8 cellular contexts compared by ENCODE assay signal in the genomic region with DNA sequence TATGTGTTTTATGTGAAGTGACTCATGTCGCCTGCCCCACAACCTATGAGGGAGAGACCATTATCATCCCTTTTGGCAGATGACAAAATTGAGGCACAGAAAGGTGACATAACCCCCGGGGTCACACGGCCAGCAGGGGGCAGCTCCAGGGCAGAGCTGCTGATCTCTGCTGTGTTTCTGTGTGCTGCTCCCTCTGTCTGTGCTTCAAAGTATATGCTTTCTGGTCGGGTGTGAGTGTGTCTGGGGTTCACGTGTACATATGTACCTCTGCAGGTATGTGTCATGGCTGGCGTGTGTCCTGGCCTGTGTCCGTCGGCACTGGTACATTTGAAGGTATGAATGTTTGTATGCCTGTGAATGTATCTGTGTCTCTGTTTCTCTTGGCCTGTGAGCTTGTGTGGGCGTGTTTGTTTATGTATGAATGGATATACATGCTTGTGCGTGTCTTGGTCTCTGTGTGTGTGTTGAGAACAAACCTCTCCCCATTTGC. TPM values are rescaled to one million over a fixed set of nuclear protein-coding genes. Genes with fewer than 3 reads are reported as not detected.
A peak's percentile ranks its signal among the peaks of the same experiment; 100 is the strongest.
DNase-seq lines count a peak whose midpoint lies in the region; TF ChIP-seq lines count a peak whose summit lies in the region.

No MANE protein-coding gene starts in this region.

- no peaks in the 10 kb centered on the region for H3K9me3 ChIP-seq in MG63

- DNase-seq in DMS153 treated with DMSO at 0.1 percent for 48 hours (lab: John Stamatoyannopoulos, UW; ENCODE audit: unreplicated experiment) (peak; percentile 28), DMS153 (lab: John Stamatoyannopoulos, UW) (no peak), MG63 (peak; percentile 71), cardiac fibroblast (ENCODE audit: low read depth in 2 of 2) (peak; percentile 52 to 63), mesendoderm (peak; percentile 78), NCI-H345 treated with DMSO at 0.1 percent for 48 hours (lab: John Stamatoyannopoulos, UW; ENCODE audit: unreplicated experiment) (no peak)
- DNase-seq in activated CD4-positive, CD25-positive, alpha-beta regulatory T cell (lab: John Stamatoyannopoulos, UW), result peak; percentile 53 to 67 (median 60)
- DNase-seq in stimulated activated naive CD4-positive, alpha-beta T cell treated with Interleukin-2 at 50 U/mL for 16 hours (lab: John Stamatoyannopoulos, UW), result peak; percentile 80

- no peaks in the 10 kb centered on the region for H3K79me1 ChIP-seq in mesendoderm (ENCODE audit: low read length)

- no peak overlapping the region for H4K5ac ChIP-seq in mesendoderm (ENCODE audit: low read length)

- no peak overlapping the region for H3K9ac ChIP-seq in mesendoderm (ENCODE audit: low read length)

- no peaks in the 10 kb centered on the region for H3K79me2 ChIP-seq in mesendoderm (ENCODE audit: control insufficient read depth, insufficient read depth, low read length)

- no peak overlapping the region for H3K56ac ChIP-seq in mesendoderm (ENCODE audit: low read length)

- H3K4me3 ChIP-seq in MG63 (no peak overlapping the region), cardiac fibroblast (replicated peaks in 1 of 2; ENCODE audit: low read depth in 2 of 2, low read length in 2 of 2) (no peak overlapping the region), mesendoderm (ENCODE audit: low read length) (no peak overlapping the region)

- no peak overlapping the region for H2BK5ac ChIP-seq in mesendoderm (ENCODE audit: low read length)

- H3K4me2 ChIP-seq in mesendoderm (ENCODE audit: low read length), result no peak overlapping the region

- TF ChIP-seq CTCF in cardiac fibroblast (IDR thresholded peaks at IDR 0.05; ENCODE audit: low read depth, low read length), result peak; percentile 75

- no peaks in the 10 kb centered on the region for H3K27me3 ChIP-seq in MG63
- no peaks in the 10 kb centered on the region for H3K27me3 ChIP-seq in mesendoderm (ENCODE audit: insufficient read depth, low read length, poor library complexity)

- no peak overlapping the region for H3K27ac ChIP-seq in mesendoderm (ENCODE audit: low read depth, low read length)

- no peak overlapping the region for H4K8ac ChIP-seq in mesendoderm (ENCODE audit: low read depth, low read length)

- no peak overlapping the region for H3K23ac ChIP-seq in mesendoderm (ENCODE audit: low read length)

- H2BK15ac ChIP-seq in mesendoderm (replicated peaks; ENCODE audit: low read depth), result no peak overlapping the region

- no peak overlapping the region for H2BK120ac ChIP-seq in mesendoderm (ENCODE audit: low read depth, low read length)

- H3K36me3 ChIP-seq in MG63, result no peaks in the 10 kb centered on the region
- H3K36me3 ChIP-seq in mesendoderm (ENCODE audit: control insufficient read depth, insufficient read depth, low read length), result no peaks in the 10 kb centered on the region

- H3K4me1 ChIP-seq in mesendoderm (ENCODE audit: control insufficient read depth, low read depth, low read length), result no peaks in the 10 kb centered on the region

- no peak overlapping the region for H3K4ac ChIP-seq in mesendoderm (ENCODE audit: low read depth, low read length)

- no CpG with 5 or more reads among the region's 10 CpGs for WGBS in mesendoderm (ENCODE audit: extremely low coverage, insufficient coverage, low lambda C conversion rate)

- H3K18ac ChIP-seq in mesendoderm (ENCODE audit: low read length), result no peak overlapping the region

- H2AK5ac ChIP-seq in mesendoderm (ENCODE audit: low read length), result no peak overlapping the region

RNA-seq across cellular contexts. Expression of gene LIPE, which starts 7.1 kb away (rescaled TPM):
- total RNA-seq in MG63 (2014; rRNA removed; shearing (Covaris generic); ENCODE audit: low replicate concordance), result not detected in 2 replicates
- 3.5 TPM for polyA plus RNA-seq in mesendoderm (2013, experiment 1 of 2)
- 3.5 TPM for polyA plus RNA-seq in mesendoderm (2013, experiment 2 of 2)

RNA-seq across cellular contexts. Expression of gene CXCL17, which starts 22.6 kb away (rescaled TPM):
- not detected in 2 replicates for total RNA-seq in MG63 (2014; rRNA removed; shearing (Covaris generic); ENCODE audit: low replicate concordance)
- 0.08 TPM for polyA plus RNA-seq in mesendoderm (2013, experiment 1 of 2)
- 0.06 TPM for polyA plus RNA-seq in mesendoderm (2013, experiment 2 of 2)

RNA-seq across cellular contexts. Expression of gene CNFN, which starts 30.0 kb away (rescaled TPM):
- not detected in 2 replicates for total RNA-seq in MG63 (2014; rRNA removed; shearing (Covaris generic); ENCODE audit: low replicate concordance)
- polyA plus RNA-seq in mesendoderm (2013, experiment 1 of 2), result 17.8 TPM
- 17.0 TPM for polyA plus RNA-seq in mesendoderm (2013, experiment 2 of 2)

Comparison
In these comparisons a context has a peak if more than half of its experiments do, and no peak if none do; other contexts are left out.
1. DNase-seq: peak in DMS153 treated with DMSO at 0.1 percent for 48 hours (single experiment), MG63 (single experiment), activated CD4-positive, CD25-positive, alpha-beta regulatory T cell (4 of 4), cardiac fibroblast (2 of 2), mesendoderm (single experiment) and stimulated activated naive CD4-positive, alpha-beta T cell treated with Interleukin-2 at 50 U/mL for 16 hours (single experiment); none in DMS153 (single experiment) and NCI-H345 treated with DMSO at 0.1 percent for 48 hours (single experiment).